In the genomic region with DNA sequence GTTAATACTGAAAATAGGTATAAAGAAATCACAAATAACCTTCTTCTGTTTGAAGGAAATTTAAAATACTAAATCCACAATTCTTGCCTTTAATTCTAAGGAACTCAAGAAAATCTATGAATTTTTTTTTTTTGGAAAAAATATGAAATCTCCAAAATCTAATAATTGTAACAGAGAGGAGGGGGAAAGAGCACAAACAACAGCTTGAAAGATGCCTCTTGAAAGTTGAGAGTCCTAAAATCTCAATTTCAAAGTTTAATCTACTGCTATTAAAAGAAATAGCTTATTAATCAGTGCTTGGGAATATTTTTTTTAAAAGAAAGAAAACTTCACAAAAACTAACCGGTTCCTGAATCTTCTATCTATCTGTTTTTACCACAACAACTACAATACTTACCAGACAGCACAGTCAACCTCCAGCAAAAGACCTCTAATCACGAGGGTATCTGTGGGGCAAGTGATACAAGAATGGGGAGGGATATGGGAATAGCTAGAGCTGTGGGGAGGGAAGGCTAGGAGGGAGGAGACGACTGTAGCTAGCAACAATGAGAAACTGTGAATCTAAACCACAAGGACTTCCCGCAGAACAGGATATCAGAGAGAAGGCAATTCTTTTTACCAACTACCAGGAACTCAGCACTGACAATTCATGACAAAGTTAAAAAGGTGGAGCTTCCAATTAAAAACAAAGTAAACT, we compare ENCODE assay signal across 8 cellular contexts. TPM values are rescaled to one million over a fixed set of nuclear protein-coding genes. Genes with fewer than 3 reads are reported as not detected.
DNase-seq lines count a peak whose midpoint lies in the region; ATAC-seq and TF ChIP-seq lines count a peak whose summit lies in the region.

A gene with protein sequence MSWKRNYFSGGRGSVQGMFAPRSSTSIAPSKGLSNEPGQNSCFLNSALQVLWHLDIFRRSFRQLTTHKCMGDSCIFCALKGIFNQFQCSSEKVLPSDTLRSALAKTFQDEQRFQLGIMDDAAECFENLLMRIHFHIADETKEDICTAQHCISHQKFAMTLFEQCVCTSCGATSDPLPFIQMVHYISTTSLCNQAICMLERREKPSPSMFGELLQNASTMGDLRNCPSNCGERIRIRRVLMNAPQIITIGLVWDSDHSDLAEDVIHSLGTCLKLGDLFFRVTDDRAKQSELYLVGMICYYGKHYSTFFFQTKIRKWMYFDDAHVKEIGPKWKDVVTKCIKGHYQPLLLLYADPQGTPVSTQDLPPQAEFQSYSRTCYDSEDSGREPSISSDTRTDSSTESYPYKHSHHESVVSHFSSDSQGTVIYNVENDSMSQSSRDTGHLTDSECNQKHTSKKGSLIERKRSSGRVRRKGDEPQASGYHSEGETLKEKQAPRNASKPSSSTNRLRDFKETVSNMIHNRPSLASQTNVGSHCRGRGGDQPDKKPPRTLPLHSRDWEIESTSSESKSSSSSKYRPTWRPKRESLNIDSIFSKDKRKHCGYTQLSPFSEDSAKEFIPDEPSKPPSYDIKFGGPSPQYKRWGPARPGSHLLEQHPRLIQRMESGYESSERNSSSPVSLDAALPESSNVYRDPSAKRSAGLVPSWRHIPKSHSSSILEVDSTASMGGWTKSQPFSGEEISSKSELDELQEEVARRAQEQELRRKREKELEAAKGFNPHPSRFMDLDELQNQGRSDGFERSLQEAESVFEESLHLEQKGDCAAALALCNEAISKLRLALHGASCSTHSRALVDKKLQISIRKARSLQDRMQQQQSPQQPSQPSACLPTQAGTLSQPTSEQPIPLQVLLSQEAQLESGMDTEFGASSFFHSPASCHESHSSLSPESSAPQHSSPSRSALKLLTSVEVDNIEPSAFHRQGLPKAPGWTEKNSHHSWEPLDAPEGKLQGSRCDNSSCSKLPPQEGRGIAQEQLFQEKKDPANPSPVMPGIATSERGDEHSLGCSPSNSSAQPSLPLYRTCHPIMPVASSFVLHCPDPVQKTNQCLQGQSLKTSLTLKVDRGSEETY (N-terminal part only) (minus strand): TSS at position 462 of the 697 bp plus-strand sequence. CDS start 15,684 bp downstream, outside the sequence.

- intact Hi-C loops in breast epithelium (cut with DNase I; ENCODE audit: low total_unique reads) = no loop called here
- intact Hi-C loops in sigmoid colon (cut with DNase I) = no loop called here

- no peak for TF ChIP-seq EP300 in sigmoid colon (IDR thresholded peaks at IDR 0.05)

- no peaks in the 10 kb centered on the region for H3K9me3 ChIP-seq in breast epithelium
- H3K9me3 ChIP-seq in sigmoid colon = no peaks in the 10 kb centered on the region

- TF ChIP-seq POLR2A in breast epithelium (IDR thresholded peaks at IDR 0.05) (no peak), sigmoid colon (IDR thresholded peaks at IDR 0.05) (no peak)

- peaks cover 0 to 6% of the 10 kb centered on the region in 2 donors for H3K4me1 ChIP-seq in breast epithelium
- H3K4me1 ChIP-seq in sigmoid colon = peaks cover 0 to 31% (median 25%) of the 10 kb centered on the region in 4 donors

- DNase-seq in EH (ENCODE audit: low read depth) (peak; percentile 80), MV-4-11 (lab: John Stamatoyannopoulos, UW) (peak; percentile 41), breast epithelium (ENCODE audit: low spot score in 2 of 2) (peak in 1 of 2 donors; percentile 44), iPS-NIHi11 (ENCODE audit: low spot score) (peak; percentile 76), sigmoid colon (no peak), NCI-H524 (lab: John Stamatoyannopoulos, UW) (no peak)
- DNase-seq in activated CD4-positive, alpha-beta T cell treated with anti-CD3 and anti-CD28 coated beads for 1 hour = no peak

- H3K4me3 ChIP-seq in breast epithelium (peak within 1 kb of the TSS in 2 of 3 donors; percentile 1 to 25), sigmoid colon (no peak within 1 kb of the TSS)

- ATAC-seq in HG03139 (IDR thresholded peaks at IDR 0.05; ENCODE audit: unreplicated experiment) = no peak

- no peaks in the 10 kb centered on the region for H3K27me3 ChIP-seq in breast epithelium
- no peaks in the 10 kb centered on the region for H3K27me3 ChIP-seq in sigmoid colon

- no peaks in the 10 kb centered on the region for H3K36me3 ChIP-seq in breast epithelium
- H3K36me3 ChIP-seq in sigmoid colon = no peaks in the 10 kb centered on the region

- TF ChIP-seq CTCF in breast epithelium (IDR thresholded peaks at IDR 0.05) (no peak), sigmoid colon (IDR thresholded peaks at IDR 0.05) (no peak)

- H3K27ac ChIP-seq in breast epithelium (peak within 1 kb of the TSS; percentile 62 to 83), sigmoid colon (peak within 1 kb of the TSS; percentile 43 to 65 (median 52))

- WGBS in sigmoid colon, 2 donors = 4 to 13% methylated on average over 4 of the region's 4 CpGs

RNA-seq across cellular contexts. Expression of the gene that starts here (rescaled TPM):
- total RNA-seq in breast epithelium (100 to 1,000 TPM in 1 of 3 donors, 10 to 100 TPM in 2; 18.2 to 106 (median 57.0) TPM), sigmoid colon (10 to 100 TPM; 30.8 to 71.2 (median 40.6) TPM)
- polyA plus RNA-seq in sigmoid colon = 10 to 100 TPM; 14.4 to 19.1 (median 18.5) TPM

Comparison
In these comparisons a context has a peak if more than half of its experiments do, and no peak if none do; other contexts are left out.
1. DNase-seq: peak in EH (single experiment), MV-4-11 (single experiment) and iPS-NIHi11 (single experiment); none in sigmoid colon (single experiment), NCI-H524 (0 of 2) and activated CD4-positive, alpha-beta T cell treated with anti-CD3 and anti-CD28 coated beads for 1 hour (single experiment).
2. H3K4me3 ChIP-seq: peak in breast epithelium (2 of 3); none in sigmoid colon (0 of 4).